ENCODE assay signal across 29 cellular contexts in the genomic region with DNA sequence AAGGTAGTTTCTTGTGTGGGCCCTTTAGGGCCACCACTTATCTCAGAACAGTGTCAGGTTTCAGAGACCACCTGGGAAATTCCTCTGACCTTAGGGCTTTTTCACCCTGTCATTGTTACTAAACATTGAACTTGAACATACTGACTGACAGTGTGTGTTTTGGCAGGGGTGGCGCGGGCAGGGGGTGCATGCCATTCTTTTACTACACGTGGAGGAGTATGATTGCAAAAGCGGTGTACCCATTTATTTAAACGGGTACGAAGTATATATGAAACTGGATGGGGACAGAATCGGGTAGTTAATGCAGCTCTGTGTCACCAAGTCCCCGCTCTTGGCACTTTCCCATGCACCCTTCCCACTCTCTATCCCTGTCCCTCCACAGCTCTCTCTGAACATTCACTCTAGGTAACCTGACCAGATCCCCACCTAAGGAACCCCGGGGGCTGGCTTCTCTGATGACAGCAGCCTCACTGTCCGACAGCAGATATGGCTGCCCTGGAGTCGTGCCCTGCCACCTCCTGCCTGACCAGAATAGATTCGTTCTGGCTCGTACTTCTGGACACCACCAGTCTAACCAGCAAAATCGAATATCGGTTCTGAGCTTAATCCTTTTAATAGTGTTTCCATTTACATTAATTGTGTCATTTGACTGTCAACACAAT. TPM values are rescaled to one million over a fixed set of nuclear protein-coding genes. Genes with fewer than 3 reads are reported as not detected.
"Had no signal": no experiment of that assay in that cellular context is flagged by ENCODE, and none has a peak within 500 bp of the region (broad histone marks: within the 10 kb centered on the region; RNA-seq: fewer than 3 reads in every experiment).

No MANE protein-coding gene starts in this region.

- H3K36me3 Mint-ChIP-seq: activated CD4-positive, alpha-beta memory T cell treated with anti-CD3 and anti-CD28 coated beads for 36 hours; activated naive CD4-positive, alpha-beta T cell treated with anti-CD3 and anti-CD28 coated beads, Interleukin-2, amount 50 U/mL, for 24 hours; mesothelial cell of epicardium; stimulated activated memory B cell treated with anti-CD40 and anti-IgM and Interleukin-4, amounts not matched to agents 10 μg/mL and 1 μg/mL and 100 μg/mL, for 72 hours had no signal

- DNase-seq: activated CD4-positive, alpha-beta memory T cell treated with anti-CD3 and anti-CD28 coated beads for 36 hours; activated CD4-positive, alpha-beta T cell treated with anti-CD3 and anti-CD28 coated beads, Interleukin-2, amount 10 ng/mL, durations not matched to agents 24 days and 14 days; activated CD4-positive, CD25-positive, alpha-beta regulatory T cell treated with anti-CD3 and anti-CD28 coated beads, Interleukin-2, amount 50 U/mL, for 72 hours; activated naive CD8-positive, alpha-beta T cell treated with anti-CD3 and anti-CD28 coated beads, Interleukin-2, amount 50 U/mL, for 24 hours; activated T-cell treated with anti-CD3 and anti-CD28 coated beads, Interleukin-2, amount 50 U/mL, for 4 hours; amygdala; cortex of kidney; foreskin fibroblast; heart right ventricle; left ventricle myocardium superior; mammary epithelial cell; naive B cell; nephron progenitor cell; stimulated activated CD4-positive, alpha-beta T cell treated with anti-CD3 and anti-CD28 coated beads, Interleukin-1b, Interleukin-23, amount 100 ng/mL, for 48 hours; stimulated activated CD4-positive, alpha-beta T cell treated with anti-CD3 and anti-CD28 coated beads, Interleukin-4, amount 100 ng/mL, for 4 hours; stimulated activated CD8-positive, alpha-beta memory T cell treated with anti-CD3 and anti-CD28 coated beads, Interleukin-4, amount 100 ng/mL, for 48 hours; stimulated activated naive CD8-positive, alpha-beta T cell treated with anti-CD3 and anti-CD28 coated beads, Interleukin-15, amount 100 ng/mL, for 72 hours; thyroid gland; upper lobe of left lung had no signal

- H3K4me1 ChIP-seq: breast epithelium, thyroid gland, upper lobe of left lung had no signal

- H3K4me1 Mint-ChIP-seq: activated CD4-positive, alpha-beta T cell treated with anti-CD3 and anti-CD28 coated beads, Interleukin-2, amount 10 ng/mL, durations not matched to agents 24 days and 14 days; activated naive CD4-positive, alpha-beta T cell treated with anti-CD3 and anti-CD28 coated beads, Interleukin-2, amount 50 U/mL, for 24 hours; activated naive CD8-positive, alpha-beta T cell treated with anti-CD3 and anti-CD28 coated beads, Interleukin-2, amount 50 U/mL, for 24 hours; activated T-helper 17 cell treated with anti-CD3 and anti-CD28 coated beads, Interleukin-2, amount 50 U/mL, for 72 hours; central memory CD8-positive, alpha-beta T cell; naive B cell; stimulated activated memory B cell treated with anti-CD40 and anti-IgM and Interleukin-4, amounts not matched to agents 10 μg/mL and 1 μg/mL and 100 μg/mL, for 72 hours; stimulated activated naive CD8-positive, alpha-beta T cell treated with anti-CD3 and anti-CD28 coated beads, Interleukin-15, amount 100 ng/mL, for 72 hours had no signal

- H3K4me3 Mint-ChIP-seq: activated CD4-positive, alpha-beta memory T cell treated with anti-CD3 and anti-CD28 coated beads for 36 hours; activated CD4-positive, alpha-beta T cell treated with anti-CD3 and anti-CD28 coated beads, Interleukin-2, amount 10 ng/mL, durations not matched to agents 24 days and 14 days; activated naive CD4-positive, alpha-beta T cell treated with anti-CD3 and anti-CD28 coated beads, Interleukin-2, amount 50 U/mL, for 24 hours; activated naive CD8-positive, alpha-beta T cell treated with anti-CD3 and anti-CD28 coated beads, Interleukin-2, amount 50 U/mL, for 24 hours; activated T-cell treated with anti-CD3 and anti-CD28 coated beads, Interleukin-2, amount 50 U/mL, for 4 hours; activated T-helper 17 cell treated with anti-CD3 and anti-CD28 coated beads, Interleukin-2, amount 50 U/mL, for 72 hours; central memory CD8-positive, alpha-beta T cell; mesothelial cell of epicardium; naive B cell; nephron progenitor cell; stimulated activated memory B cell treated with anti-CD40 and anti-IgM and Interleukin-4, amounts not matched to agents 10 μg/mL and 1 μg/mL and 100 μg/mL, for 72 hours; stimulated activated naive CD8-positive, alpha-beta T cell treated with anti-CD3 and anti-CD28 coated beads, Interleukin-15, amount 100 ng/mL, for 72 hours had no signal

- H3K9me3 Mint-ChIP-seq: activated CD4-positive, alpha-beta memory T cell treated with anti-CD3 and anti-CD28 coated beads for 36 hours; activated CD4-positive, alpha-beta T cell treated with anti-CD3 and anti-CD28 coated beads, Interleukin-2, amount 10 ng/mL, durations not matched to agents 24 days and 14 days; activated naive CD4-positive, alpha-beta T cell treated with anti-CD3 and anti-CD28 coated beads, Interleukin-2, amount 50 U/mL, for 24 hours; activated naive CD8-positive, alpha-beta T cell treated with anti-CD3 and anti-CD28 coated beads, Interleukin-2, amount 50 U/mL, for 24 hours; activated T-cell treated with anti-CD3 and anti-CD28 coated beads, Interleukin-2, amount 50 U/mL, for 4 hours; activated T-helper 17 cell treated with anti-CD3 and anti-CD28 coated beads, Interleukin-2, amount 50 U/mL, for 72 hours; central memory CD8-positive, alpha-beta T cell; naive B cell; stimulated activated memory B cell treated with anti-CD40 and anti-IgM and Interleukin-4, amounts not matched to agents 10 μg/mL and 1 μg/mL and 100 μg/mL, for 72 hours; stimulated activated naive CD8-positive, alpha-beta T cell treated with anti-CD3 and anti-CD28 coated beads, Interleukin-15, amount 100 ng/mL, for 72 hours had no signal

- H3K27ac Mint-ChIP-seq: activated CD4-positive, alpha-beta memory T cell treated with anti-CD3 and anti-CD28 coated beads for 36 hours; activated CD4-positive, alpha-beta T cell treated with anti-CD3 and anti-CD28 coated beads, Interleukin-2, amount 10 ng/mL, durations not matched to agents 24 days and 14 days; activated naive CD4-positive, alpha-beta T cell treated with anti-CD3 and anti-CD28 coated beads, Interleukin-2, amount 50 U/mL, for 24 hours; activated naive CD8-positive, alpha-beta T cell treated with anti-CD3 and anti-CD28 coated beads, Interleukin-2, amount 50 U/mL, for 24 hours; activated T-helper 17 cell treated with anti-CD3 and anti-CD28 coated beads, Interleukin-2, amount 50 U/mL, for 72 hours; mesothelial cell of epicardium; nephron progenitor cell; stimulated activated memory B cell treated with anti-CD40 and anti-IgM and Interleukin-4, amounts not matched to agents 10 μg/mL and 1 μg/mL and 100 μg/mL, for 72 hours; stimulated activated naive CD8-positive, alpha-beta T cell treated with anti-CD3 and anti-CD28 coated beads, Interleukin-15, amount 100 ng/mL, for 72 hours had no signal

- ATAC-seq: activated naive CD8-positive, alpha-beta T cell treated with anti-CD3 and anti-CD28 coated beads, Interleukin-2, amount 50 U/mL, for 24 hours; activated T-cell treated with anti-CD3 and anti-CD28 coated beads, Interleukin-2, amount 50 U/mL, for 4 hours; activated T-helper 17 cell treated with anti-CD3 and anti-CD28 coated beads, Interleukin-2, amount 50 U/mL, for 72 hours; esophagus mucosa; left ventricle myocardium superior; stimulated activated memory B cell treated with anti-CD40 and anti-IgM and Interleukin-4, amounts not matched to agents 10 μg/mL and 1 μg/mL and 100 μg/mL, for 72 hours; stimulated activated naive CD8-positive, alpha-beta T cell treated with anti-CD3 and anti-CD28 coated beads, Interleukin-15, amount 100 ng/mL, for 72 hours had no signal

- H3K9me3 ChIP-seq: breast epithelium, neutrophil, thyroid gland, upper lobe of left lung had no signal

- H3K27me3 Mint-ChIP-seq: activated naive CD8-positive, alpha-beta T cell treated with anti-CD3 and anti-CD28 coated beads, Interleukin-2, amount 50 U/mL, for 24 hours; stimulated activated memory B cell treated with anti-CD40 and anti-IgM and Interleukin-4, amounts not matched to agents 10 μg/mL and 1 μg/mL and 100 μg/mL, for 72 hours had no signal

- H3K4me3 ChIP-seq: breast epithelium, heart right ventricle, smooth muscle cell, thyroid gland, upper lobe of left lung had no signal

- H3K27ac ChIP-seq: breast epithelium, heart right ventricle, neutrophil, thyroid gland, upper lobe of left lung had no signal

- H3K36me3 ChIP-seq: breast epithelium, heart right ventricle, neutrophil, thyroid gland, upper lobe of left lung had no signal

- H3K27me3 ChIP-seq: breast epithelium, thyroid gland, upper lobe of left lung had no signal

RNA-seq across cellular contexts. Expression of a gene that starts 51.3 kb away (rescaled TPM):
- total RNA-seq: osteocyte had no signal
